ENCODE assay signal across 8 cellular contexts in the genomic region with DNA sequence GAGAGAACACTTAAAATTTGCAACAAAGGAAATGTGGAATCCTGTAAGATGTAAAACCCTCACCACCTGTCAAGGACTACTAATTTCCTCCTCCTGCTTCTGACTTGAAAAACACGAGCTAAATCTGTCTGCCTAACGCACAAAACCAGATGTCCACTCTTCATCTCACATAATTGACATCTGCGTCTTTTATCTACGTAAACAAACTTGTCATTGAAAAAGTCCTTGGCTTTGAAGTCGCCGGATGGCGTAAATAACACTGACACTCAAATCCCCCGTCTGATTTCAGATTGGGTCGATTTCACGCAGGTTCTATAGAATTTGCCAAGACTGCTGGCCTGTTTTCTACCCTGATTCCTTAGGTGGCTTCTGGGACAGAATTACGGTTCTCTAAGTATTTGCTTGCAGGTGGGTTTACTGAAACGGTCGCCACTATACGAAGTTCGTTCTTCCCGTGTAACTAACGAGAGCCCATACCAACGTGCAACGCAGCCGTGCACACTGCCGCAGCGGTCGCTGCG. TPM values are rescaled to one million over a fixed set of nuclear protein-coding genes. Genes with fewer than 3 reads are reported as not detected.
DNase-seq lines count a peak whose midpoint lies in the region; ATAC-seq, FAIRE-seq and TF ChIP-seq lines count a peak whose summit lies in the region.

No MANE protein-coding gene starts in this region.

- peak overlapping the region; percentile 97 for H3K9ac ChIP-seq in HepG2 (ENCODE audit: insufficient read depth, low read depth, low read length)

- H3K27ac Mint-ChIP-seq in brain = peak overlapping the region; percentile 90 to 99 (median 91)

- TF ChIP-seq CTCF in brain (conservative IDR thresholded peaks at IDR 0.05) (no peak), HepG2 (CRISPR knock-in tag; IDR thresholded peaks at IDR 0.05) (no peak), tibial nerve (IDR thresholded peaks at IDR 0.05) (no peak)

- H3K27me3 Mint-ChIP-seq in brain = peaks cover 5% of the 10 kb centered on the region

- H3K36me3 Mint-ChIP-seq in brain = peaks cover 30% of the 10 kb centered on the region

- no peak for TF ChIP-seq EP300 in HepG2 (IDR thresholded peaks at IDR 0.05; ENCODE audit: low read depth in 2 of 2, low read length in 2 of 2)
- no peak for TF ChIP-seq EP300 in HepG2 (CRISPR knock-in tag; IDR thresholded peaks at IDR 0.05; ENCODE audit: borderline replicate concordance)
- peak in 1 of 2 donors; percentile 9 for TF ChIP-seq EP300 in tibial nerve (IDR thresholded peaks at IDR 0.05)

- peaks cover 24% of the 10 kb centered on the region for H4K20me1 ChIP-seq in HepG2 (ENCODE audit: insufficient read depth, low read length)

- H3K9me3 ChIP-seq in HepG2 (ENCODE audit: low read length) (no peaks in the 10 kb centered on the region), tibial nerve (no peaks in the 10 kb centered on the region)

- H3K27ac ChIP-seq in HepG2 (ENCODE audit: extremely low read length, insufficient read depth, low read length) (peak overlapping the region; percentile 77), tibial nerve (peak overlapping the region; percentile 88 to 97 (median 93))

- H3K79me2 ChIP-seq in HepG2 (ENCODE audit: insufficient read depth, low read length) = peaks cover 49% of the 10 kb centered on the region

- no peak for FAIRE-seq in HepG2 (lab: Jason Lieb, UNC)

- peak in 1 of 2 experiments; percentile 97; a peak in 2 of 4 replicates for TF ChIP-seq POLR2A in HepG2 (IDR thresholded peaks at IDR 0.05; ENCODE audit: insufficient read depth in 1 of 2, low read depth in 2 of 2, low read length in 2 of 2)
- no peak for TF ChIP-seq POLR2A in tibial nerve (IDR thresholded peaks at IDR 0.05)

- H3K4me2 ChIP-seq in HepG2 (ENCODE audit: low read depth, low read length) = peak overlapping the region; percentile 79

- TSS peak; percentile 94 for BruUV-seq in HepG2 (replicated peaks; lab: Mats Ljungman, UMichigan)

- H3K4me3 ChIP-seq in GM08714 (ENCODE audit: low read length) (peak overlapping the region; percentile 91), HepG2 (replicated peaks in 1 of 3; ENCODE audit: insufficient read depth in 1 of 3, low read depth in 2 of 3, low read length in 3 of 3) (peak overlapping the region; percentile 43 to 98 (median 89)), tibial nerve (peak overlapping the region; percentile 43 to 91 (median 82))

- POLR2A ChIA-PET in HepG2 (lab: Yijun Ruan, JAX) = interaction anchor here (0.8 to 5.6 kb wide), 16 partner anchors 9 to 191 kb away, joined by 3 to 177 read pairs (median 11); partner anchors contain the start of genes COQ10B, HSPD1, HSPE1 and MARS2

- in situ Hi-C loops in HepG2 (cut with HindIII; ENCODE audit: extremely low pct_ligation_motif_present, low pct_unique_long_range_greater_than_20kb) = loop anchor here (10.0 kb wide), 1 partner anchor 189 kb away; the partner anchor contains the start of gene MARS2

- DNase-seq in NCI-H1694 treated with DMSO at 0.1 percent for 48 hours (lab: John Stamatoyannopoulos, UW) (peak; percentile 60), HepG2 (ENCODE audit: low spot score) (peak; percentile 61), tibial nerve (ENCODE audit: low spot score in 2 of 2) (no peak), H4 (ENCODE audit: low spot score) (no peak), GF-D8 (lab: John Stamatoyannopoulos, UW) (no peak)

- H3K9me3 Mint-ChIP-seq in brain = peaks cover 0 to 10% (median 0%) of the 10 kb centered on the region in 5 experiments

- peak overlapping the region; percentile 60 for H2AFZ ChIP-seq in HepG2 (ENCODE audit: low read length)

- H3K4me1 ChIP-seq in HepG2 (ENCODE audit: insufficient read depth, low read length) (peaks cover 45% of the 10 kb centered on the region), tibial nerve (peaks cover 0 to 40% (median 8%) of the 10 kb centered on the region in 4 donors)

- 0 out of 5 replicates have a peak, but pooled peaks cover 0 to under 1% of the 10 kb centered on the region in 2 experiments for H3K36me3 ChIP-seq in HepG2 (replicated peaks in 1 of 2; ENCODE audit: control insufficient read depth in 1 of 2, insufficient read depth in 2 of 2, low read length in 2 of 2)
- H3K36me3 ChIP-seq in tibial nerve = peaks cover 0 to 9% (median 0%) of the 10 kb centered on the region in 3 donors

- intact Hi-C loops in HepG2 (cut with micrococcal nuclease; ENCODE audit: unreplicated experiment) = loop anchor here (1.0 to 5.0 kb wide), 3 partner anchors 15 to 262 kb away; partner anchors contain the start of gene HSPE1

- H3K4me3 Mint-ChIP-seq in brain = peak overlapping the region; percentile 93 to 100 (median 99)

- TF ChIP-seq RAD21 in HepG2 (CRISPR knock-in tag; IDR thresholded peaks at IDR 0.05) = no peak

- 0% methylated on average over 13 of the region's 24 CpGs for whole genome bisulfite sequencing in HepG2 (ENCODE audit: low lambda C conversion rate)
- 1% methylated on average over 24 of the region's 24 CpGs for WGBS in tibial nerve, 2 donors

- peaks cover 43% of the 10 kb centered on the region for H3K4me1 Mint-ChIP-seq in brain

- ATAC-seq in GM21825 (IDR thresholded peaks at IDR 0.05; ENCODE audit: unreplicated experiment) (peak; percentile 5), HepG2 (no peak)

- H3K27me3 ChIP-seq in HepG2 (ENCODE audit: control insufficient read depth in 1 of 2, insufficient read depth in 2 of 2, low read length in 2 of 2) (no peaks in the 10 kb centered on the region; a peak in 1 of 5 replicates), tibial nerve (no peaks in the 10 kb centered on the region)

- CTCF ChIA-PET in HepG2 (lab: Yijun Ruan, JAX; ENCODE audit: low intra/inter-chr PET ratio, low total read pairs) = no interaction called here

RNA-seq across cellular contexts. Expression of gene MOB4, which starts 0.5 kb away (rescaled TPM):
- polyA plus RNA-seq in brain (ENCODE audit: insufficient read depth, low read depth, low replicate concordance) = 8.0 TPM
- total RNA-seq in HepG2 (2016; rRNA removed; fragmentation: Illumina TruSeq; extraction: Trizol) = 38.6 and 68.3 TPM in 2 replicates
- total RNA-seq in HepG2 (2016; cell fraction: cytosol; rRNA removed; fragmentation: Illumina TruSeq; extraction: Trizol; ENCODE audit: low read depth) = 9.3 and 12.1 TPM in 2 replicates
- 40.9 and 72.6 TPM in 2 replicates for total RNA-seq in HepG2 (2016; cell fraction: insoluble cytoplasmic fraction; rRNA removed; fragmentation: Illumina TruSeq; extraction: Trizol)
- total RNA-seq in HepG2 (2016; cell fraction: membrane; rRNA removed; fragmentation: Illumina TruSeq; extraction: Trizol) = 18.9 and 19.0 TPM in 2 replicates
- total RNA-seq in HepG2 (2016; cell fraction: nucleus; rRNA removed; fragmentation: Illumina TruSeq; extraction: Trizol) = 24.2 and 27.0 TPM in 2 replicates
- 21.6 and 35.7 TPM in 2 replicates for polyA plus RNA-seq in HepG2 (2011; rRNA removed)
- 14.7 and 22.7 TPM in 2 replicates for polyA plus RNA-seq in HepG2 (2011; cell fraction: cytosol; rRNA removed)
- 5.7 and 6.8 TPM in 2 replicates for polyA plus RNA-seq in HepG2 (2011; cell fraction: nucleus; rRNA removed)
- polyA plus RNA-seq in HepG2 (2012) = 35.0 and 42.6 TPM in 2 replicates
- polyA plus RNA-seq in HepG2 (2016; cell fraction: cytosol; fragmentation: Illumina TruSeq; extraction: Trizol; ENCODE audit: low read depth) = 4.4 and 4.5 TPM in 2 replicates
- polyA plus RNA-seq in HepG2 (2016; cell fraction: insoluble cytoplasmic fraction; fragmentation: Illumina TruSeq; extraction: Trizol; ENCODE audit: low read depth) = 81.1 and 90.4 TPM in 2 replicates
- 10.8 and 11.2 TPM in 2 replicates for polyA plus RNA-seq in HepG2 (2016; cell fraction: membrane; fragmentation: Illumina TruSeq; extraction: Trizol; ENCODE audit: low read depth)
- 35.1 and 36.4 TPM in 2 replicates for polyA plus RNA-seq in HepG2 (2016; cell fraction: nucleus; fragmentation: Illumina TruSeq; extraction: Trizol; ENCODE audit: insufficient read depth, low read depth)
- 4.3 and 6.0 TPM in 2 replicates for polyA minus RNA-seq in HepG2 (2011; rRNA and poly(A)+ RNA removed; ENCODE audit: low replicate concordance)
- 19.6 and 25.8 TPM in 2 replicates for polyA minus RNA-seq in HepG2 (2011; cell fraction: cytosol; rRNA and poly(A)+ RNA removed)
- polyA minus RNA-seq in HepG2 (2011; cell fraction: nucleus; rRNA and poly(A)+ RNA removed) = 30.6 and 35.3 TPM in 2 replicates
- 10 to 100 TPM; 14.7 to 21.9 (median 18.4) TPM for total RNA-seq in tibial nerve
- total RNA-seq in H4 (2014; rRNA removed; shearing (Covaris generic)) = 32.4 and 44.5 TPM in 2 replicates

RNA-seq across cellular contexts. Expression of gene HSPE1, which starts 15.2 kb away (rescaled TPM):
- polyA plus RNA-seq in brain (ENCODE audit: insufficient read depth, low read depth, low replicate concordance) = 90.9 TPM
- 823 and 1,040 TPM in 2 replicates for total RNA-seq in HepG2 (2016; rRNA removed; fragmentation: Illumina TruSeq; extraction: Trizol)
- 289 and 312 TPM in 2 replicates for total RNA-seq in HepG2 (2016; cell fraction: cytosol; rRNA removed; fragmentation: Illumina TruSeq; extraction: Trizol; ENCODE audit: low read depth)
- total RNA-seq in HepG2 (2016; cell fraction: insoluble cytoplasmic fraction; rRNA removed; fragmentation: Illumina TruSeq; extraction: Trizol) = 818 and 1,177 TPM in 2 replicates
- total RNA-seq in HepG2 (2016; cell fraction: membrane; rRNA removed; fragmentation: Illumina TruSeq; extraction: Trizol) = 277 and 288 TPM in 2 replicates
- total RNA-seq in HepG2 (2016; cell fraction: nucleus; rRNA removed; fragmentation: Illumina TruSeq; extraction: Trizol) = 323 and 352 TPM in 2 replicates
- polyA plus RNA-seq in HepG2 (2011; rRNA removed) = 200 and 244 TPM in 2 replicates
- polyA plus RNA-seq in HepG2 (2011; cell fraction: cytosol; rRNA removed) = 131 and 201 TPM in 2 replicates
- polyA plus RNA-seq in HepG2 (2011; cell fraction: nucleus; rRNA removed) = 67.1 and 99.6 TPM in 2 replicates
- polyA plus RNA-seq in HepG2 (2012) = 555 and 769 TPM in 2 replicates
- 404 and 477 TPM in 2 replicates for polyA plus RNA-seq in HepG2 (2016; cell fraction: cytosol; fragmentation: Illumina TruSeq; extraction: Trizol; ENCODE audit: low read depth)
- polyA plus RNA-seq in HepG2 (2016; cell fraction: insoluble cytoplasmic fraction; fragmentation: Illumina TruSeq; extraction: Trizol; ENCODE audit: low read depth) = 1,596 and 2,077 TPM in 2 replicates
- polyA plus RNA-seq in HepG2 (2016; cell fraction: membrane; fragmentation: Illumina TruSeq; extraction: Trizol; ENCODE audit: low read depth) = 353 and 396 TPM in 2 replicates
- 750 and 786 TPM in 2 replicates for polyA plus RNA-seq in HepG2 (2016; cell fraction: nucleus; fragmentation: Illumina TruSeq; extraction: Trizol; ENCODE audit: insufficient read depth, low read depth)
- 16.5 and 17.8 TPM in 2 replicates for polyA minus RNA-seq in HepG2 (2011; rRNA and poly(A)+ RNA removed; ENCODE audit: low replicate concordance)
- 49.8 and 52.9 TPM in 2 replicates for polyA minus RNA-seq in HepG2 (2011; cell fraction: cytosol; rRNA and poly(A)+ RNA removed)
- 107 and 118 TPM in 2 replicates for polyA minus RNA-seq in HepG2 (2011; cell fraction: nucleus; rRNA and poly(A)+ RNA removed)
- 10 to 100 TPM; 47.5 to 79.5 (median 65.4) TPM for total RNA-seq in tibial nerve
- total RNA-seq in H4 (2014; rRNA removed; shearing (Covaris generic)) = 328 and 511 TPM in 2 replicates

RNA-seq across cellular contexts. Expression of gene HSPD1, which starts 15.7 kb away (rescaled TPM):
- 145 TPM for polyA plus RNA-seq in brain (ENCODE audit: insufficient read depth, low read depth, low replicate concordance)
- 2,610 and 3,898 TPM in 2 replicates for total RNA-seq in HepG2 (2016; rRNA removed; fragmentation: Illumina TruSeq; extraction: Trizol)
- 294 and 363 TPM in 2 replicates for total RNA-seq in HepG2 (2016; cell fraction: cytosol; rRNA removed; fragmentation: Illumina TruSeq; extraction: Trizol; ENCODE audit: low read depth)
- 2,668 and 3,847 TPM in 2 replicates for total RNA-seq in HepG2 (2016; cell fraction: insoluble cytoplasmic fraction; rRNA removed; fragmentation: Illumina TruSeq; extraction: Trizol)
- 777 and 956 TPM in 2 replicates for total RNA-seq in HepG2 (2016; cell fraction: membrane; rRNA removed; fragmentation: Illumina TruSeq; extraction: Trizol)
- 1,442 and 1,577 TPM in 2 replicates for total RNA-seq in HepG2 (2016; cell fraction: nucleus; rRNA removed; fragmentation: Illumina TruSeq; extraction: Trizol)
- 541 and 685 TPM in 2 replicates for polyA plus RNA-seq in HepG2 (2011; rRNA removed)
- polyA plus RNA-seq in HepG2 (2011; cell fraction: cytosol; rRNA removed) = 337 and 401 TPM in 2 replicates
- 282 and 392 TPM in 2 replicates for polyA plus RNA-seq in HepG2 (2011; cell fraction: nucleus; rRNA removed)
- polyA plus RNA-seq in HepG2 (2012) = 1,241 and 1,531 TPM in 2 replicates
- polyA plus RNA-seq in HepG2 (2016; cell fraction: cytosol; fragmentation: Illumina TruSeq; extraction: Trizol; ENCODE audit: low read depth) = 214 and 254 TPM in 2 replicates
- 3,105 and 3,208 TPM in 2 replicates for polyA plus RNA-seq in HepG2 (2016; cell fraction: insoluble cytoplasmic fraction; fragmentation: Illumina TruSeq; extraction: Trizol; ENCODE audit: low read depth)
- polyA plus RNA-seq in HepG2 (2016; cell fraction: membrane; fragmentation: Illumina TruSeq; extraction: Trizol; ENCODE audit: low read depth) = 499 and 587 TPM in 2 replicates
- 1,541 and 1,640 TPM in 2 replicates for polyA plus RNA-seq in HepG2 (2016; cell fraction: nucleus; fragmentation: Illumina TruSeq; extraction: Trizol; ENCODE audit: insufficient read depth, low read depth)
- 396 and 646 TPM in 2 replicates for polyA minus RNA-seq in HepG2 (2011; rRNA and poly(A)+ RNA removed; ENCODE audit: low replicate concordance)
- polyA minus RNA-seq in HepG2 (2011; cell fraction: cytosol; rRNA and poly(A)+ RNA removed) = 759 and 815 TPM in 2 replicates
- 956 and 1,197 TPM in 2 replicates for polyA minus RNA-seq in HepG2 (2011; cell fraction: nucleus; rRNA and poly(A)+ RNA removed)
- 100 to 1,000 TPM in 3 of 4 donors, 10 to 100 TPM in 1; 76.1 to 160 (median 119) TPM for total RNA-seq in tibial nerve
- total RNA-seq in H4 (2014; rRNA removed; shearing (Covaris generic)) = 364 and 452 TPM in 2 replicates

Comparison
In these comparisons a context has a peak if more than half of its experiments do, and no peak if none do; other contexts are left out.
1. DNase-seq: peak in NCI-H1694 treated with DMSO at 0.1 percent for 48 hours (single experiment) and HepG2 (single experiment); none in tibial nerve (0 of 2), H4 (single experiment) and GF-D8 (single experiment).
2. Peak in every context shown above with its lines, with median percentiles within 50 percentile points of each other: H3K4me3 ChIP-seq.